In genomic region chr12:122983789-122984515, GRCh38 we compare ENCODE assay signal across 1 cellular context.
TF ChIP-seq lines count a peak whose summit lies in the region.

No MANE protein-coding gene starts in this region.

TF ChIP-seq in SK-N-SH, 30 proteins besides CTCF, POLR2A, EP300 and RAD21 (continued from another document):
- TF ChIP-seq IRF3 (IDR thresholded peaks at IDR 0.05; ENCODE audit: low read depth, low read length) (no peak), SMC3 (IDR thresholded peaks at IDR 0.05; ENCODE audit: low read depth, low read length) (no peak), NRF1 (IDR thresholded peaks at IDR 0.05; ENCODE audit: low read depth, low read length) (no peak), MEF2A (IDR thresholded peaks at IDR 0.05; ENCODE audit: borderline replicate concordance, low read depth) (no peak), RXRA (IDR thresholded peaks at IDR 0.05; ENCODE audit: borderline replicate concordance, low read depth) (no peak), MAX (IDR thresholded peaks at IDR 0.05; ENCODE audit: low read depth) (no peak), GATA2 (CRISPR knock-in tag; IDR thresholded peaks at IDR 0.05) (no peak), FOXJ3 (CRISPR knock-in tag; IDR thresholded peaks at IDR 0.05) (no peak), RFX5 (IDR thresholded peaks at IDR 0.05; ENCODE audit: low read length) (no peak), ZBTB33 (IDR thresholded peaks at IDR 0.05; ENCODE audit: borderline replicate concordance, low read depth) (no peak), NFIC (IDR thresholded peaks at IDR 0.05; ENCODE audit: borderline replicate concordance) (no peak), FOXM1 (IDR thresholded peaks at IDR 0.05; ENCODE audit: low read depth) (no peak), EZH2phosphoT487 (IDR thresholded peaks at IDR 0.05; ENCODE audit: borderline replicate concordance, low read depth) (no peak), USF1 (IDR thresholded peaks at IDR 0.05; ENCODE audit: borderline replicate concordance, low read depth) (no peak), MXI1 (IDR thresholded peaks at IDR 0.05; ENCODE audit: low read depth, low read length) (no peak)
